In genomic region chr3:4748701-4749378, GRCh38 we compare ENCODE assay signal across 1 cellular context.
A peak's percentile ranks its signal among the peaks of the same experiment; 100 is the strongest.
TF ChIP-seq lines count a peak whose summit lies in the region.

No MANE protein-coding gene starts in this region.

TF ChIP-seq in HepG2, 621 proteins besides CTCF, POLR2A, EP300 and RAD21 (continued from another document and continues in another):
- TF ChIP-seq ZNF546 (CRISPR knock-in tag; conservative IDR thresholded peaks at IDR 0.05): no peak
- TF ChIP-seq CEBPG (CRISPR knock-in tag; IDR thresholded peaks at IDR 0.05): peak; percentile 67
- no peak for TF ChIP-seq ZNF225 (CRISPR knock-in tag; IDR thresholded peaks at IDR 0.05)
- no peak for TF ChIP-seq HHEX (CRISPR knock-in tag; IDR thresholded peaks at IDR 0.05)
- no peak for TF ChIP-seq SP1 (IDR thresholded peaks at IDR 0.05)
- no peak for TF ChIP-seq SP1 (CRISPR knock-in tag; IDR thresholded peaks at IDR 0.05)
- TF ChIP-seq ETV6 (CRISPR knock-in tag; conservative IDR thresholded peaks at IDR 0.05): no peak
- TF ChIP-seq HNF4A (CRISPR knock-in tag; IDR thresholded peaks at IDR 0.05): peak; percentile 83
- TF ChIP-seq RAD51 (IDR thresholded peaks at IDR 0.05; ENCODE audit: borderline replicate concordance): peak; percentile 80; the same call in 1 of the 2 replicates
- 0 out of 2 replicates have a peak, but pooled peaks have one; percentile 27 for TF ChIP-seq ZNF598 (CRISPR knock-in tag; IDR thresholded peaks at IDR 0.05; ENCODE audit: borderline replicate concordance)
- no peak for TF ChIP-seq ZNF331 (CRISPR knock-in tag; IDR thresholded peaks at IDR 0.05)
- TF ChIP-seq ZNF503 (CRISPR knock-in tag; IDR thresholded peaks at IDR 0.05): no peak
- no peak for TF ChIP-seq FOXM1 (CRISPR knock-in tag; IDR thresholded peaks at IDR 0.05)
- TF ChIP-seq DMAP1 (CRISPR knock-in tag; IDR thresholded peaks at IDR 0.05): no peak
- TF ChIP-seq FOXP1 (IDR thresholded peaks at IDR 0.05): no peak
- TF ChIP-seq FOXP1 (CRISPR knock-in tag; IDR thresholded peaks at IDR 0.05): peak; percentile 29; the same call in 1 of the 2 replicates
- TF ChIP-seq POLR2G (IDR thresholded peaks at IDR 0.05; ENCODE audit: low read depth, low read length): no peak
- TF ChIP-seq MTF2 (CRISPR knock-in tag; IDR thresholded peaks at IDR 0.05; ENCODE audit: borderline replicate concordance): no peak
- TF ChIP-seq ZBTB8A (CRISPR knock-in tag; IDR thresholded peaks at IDR 0.05; ENCODE audit: borderline replicate concordance, low read depth): no peak
- TF ChIP-seq ZNF781 (CRISPR knock-in tag; IDR thresholded peaks at IDR 0.05; ENCODE audit: borderline replicate concordance, not compliant biosample characterization): no peak
- no peak for TF ChIP-seq ZNF672 (CRISPR knock-in tag; IDR thresholded peaks at IDR 0.05)
- TF ChIP-seq, protein P1, sequence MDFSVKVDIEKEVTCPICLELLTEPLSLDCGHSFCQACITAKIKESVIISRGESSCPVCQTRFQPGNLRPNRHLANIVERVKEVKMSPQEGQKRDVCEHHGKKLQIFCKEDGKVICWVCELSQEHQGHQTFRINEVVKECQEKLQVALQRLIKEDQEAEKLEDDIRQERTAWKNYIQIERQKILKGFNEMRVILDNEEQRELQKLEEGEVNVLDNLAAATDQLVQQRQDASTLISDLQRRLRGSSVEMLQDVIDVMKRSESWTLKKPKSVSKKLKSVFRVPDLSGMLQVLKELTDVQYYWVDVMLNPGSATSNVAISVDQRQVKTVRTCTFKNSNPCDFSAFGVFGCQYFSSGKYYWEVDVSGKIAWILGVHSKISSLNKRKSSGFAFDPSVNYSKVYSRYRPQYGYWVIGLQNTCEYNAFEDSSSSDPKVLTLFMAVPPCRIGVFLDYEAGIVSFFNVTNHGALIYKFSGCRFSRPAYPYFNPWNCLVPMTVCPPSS (IDR thresholded peaks at IDR 0.05): no peak
- no peak for TF ChIP-seq CHD4 (IDR thresholded peaks at IDR 0.05; ENCODE audit: borderline replicate concordance, low read length)
- TF ChIP-seq CSRNP1 (CRISPR knock-in tag; IDR thresholded peaks at IDR 0.05): no peak
- no peak for TF ChIP-seq SNAI1 (CRISPR knock-in tag; IDR thresholded peaks at IDR 0.05; ENCODE audit: borderline replicate concordance)
- peak; percentile 98 for TF ChIP-seq ZBTB38 (CRISPR knock-in tag; IDR thresholded peaks at IDR 0.05)
- TF ChIP-seq ZNF709 (CRISPR knock-in tag; IDR thresholded peaks at IDR 0.05): no peak
- no peak for TF ChIP-seq ZNF276 (CRISPR knock-in tag; IDR thresholded peaks at IDR 0.05; ENCODE audit: low read depth)
- TF ChIP-seq ZNF264 (CRISPR knock-in tag; IDR thresholded peaks at IDR 0.05): 0 out of 2 replicates have a peak, but pooled peaks have one; percentile 24
- no peak for TF ChIP-seq JARID2 (CRISPR knock-in tag; IDR thresholded peaks at IDR 0.05; ENCODE audit: insufficient replicate concordance)
- no peak for TF ChIP-seq PAWR (CRISPR knock-in tag; IDR thresholded peaks at IDR 0.05; ENCODE audit: borderline replicate concordance)
- no peak for TF ChIP-seq PCBP1 (IDR thresholded peaks at IDR 0.05; ENCODE audit: borderline replicate concordance, low read depth, low read length)
- TF ChIP-seq HNRNPUL1 (IDR thresholded peaks at IDR 0.05; ENCODE audit: low read depth, low read length): no peak
- no peak for TF ChIP-seq AKNA (CRISPR knock-in tag; IDR thresholded peaks at IDR 0.05; ENCODE audit: borderline replicate concordance)
- no peak for TF ChIP-seq NONO (IDR thresholded peaks at IDR 0.05)
- TF ChIP-seq NONO (CRISPR knock-in tag; conservative IDR thresholded peaks at IDR 0.05): no peak
- no peak for TF ChIP-seq ZNF572 (CRISPR knock-in tag; IDR thresholded peaks at IDR 0.05)
- TF ChIP-seq, protein P2, sequence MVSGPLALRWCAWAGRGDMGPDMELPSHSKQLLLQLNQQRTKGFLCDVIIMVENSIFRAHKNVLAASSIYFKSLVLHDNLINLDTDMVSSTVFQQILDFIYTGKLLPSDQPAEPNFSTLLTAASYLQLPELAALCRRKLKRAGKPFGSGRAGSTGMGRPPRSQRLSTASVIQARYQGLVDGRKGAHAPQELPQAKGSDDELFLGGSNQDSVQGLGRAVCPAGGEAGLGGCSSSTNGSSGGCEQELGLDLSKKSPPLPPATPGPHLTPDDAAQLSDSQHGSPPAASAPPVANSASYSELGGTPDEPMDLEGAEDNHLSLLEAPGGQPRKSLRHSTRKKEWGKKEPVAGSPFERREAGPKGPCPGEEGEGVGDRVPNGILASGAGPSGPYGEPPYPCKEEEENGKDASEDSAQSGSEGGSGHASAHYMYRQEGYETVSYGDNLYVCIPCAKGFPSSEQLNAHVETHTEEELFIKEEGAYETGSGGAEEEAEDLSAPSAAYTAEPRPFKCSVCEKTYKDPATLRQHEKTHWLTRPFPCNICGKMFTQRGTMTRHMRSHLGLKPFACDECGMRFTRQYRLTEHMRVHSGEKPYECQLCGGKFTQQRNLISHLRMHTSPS (CRISPR knock-in tag; IDR thresholded peaks at IDR 0.05; ENCODE audit: low read depth): no peak
- TF ChIP-seq ZNF557 (CRISPR knock-in tag; IDR thresholded peaks at IDR 0.05): no peak
- no peak for TF ChIP-seq ZFP62 (CRISPR knock-in tag; IDR thresholded peaks at IDR 0.05)
- TF ChIP-seq, protein P3, sequence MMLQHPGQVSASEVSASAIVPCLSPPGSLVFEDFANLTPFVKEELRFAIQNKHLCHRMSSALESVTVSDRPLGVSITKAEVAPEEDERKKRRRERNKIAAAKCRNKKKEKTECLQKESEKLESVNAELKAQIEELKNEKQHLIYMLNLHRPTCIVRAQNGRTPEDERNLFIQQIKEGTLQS (CRISPR knock-in tag; IDR thresholded peaks at IDR 0.05): no peak
- TF ChIP-seq, protein P4, sequence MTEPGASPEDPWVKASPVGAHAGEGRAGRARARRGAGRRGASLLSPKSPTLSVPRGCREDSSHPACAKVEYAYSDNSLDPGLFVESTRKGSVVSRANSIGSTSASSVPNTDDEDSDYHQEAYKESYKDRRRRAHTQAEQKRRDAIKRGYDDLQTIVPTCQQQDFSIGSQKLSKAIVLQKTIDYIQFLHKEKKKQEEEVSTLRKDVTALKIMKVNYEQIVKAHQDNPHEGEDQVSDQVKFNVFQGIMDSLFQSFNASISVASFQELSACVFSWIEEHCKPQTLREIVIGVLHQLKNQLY (CRISPR knock-in tag; IDR thresholded peaks at IDR 0.05): no peak
- no peak for TF ChIP-seq ZNF143 (CRISPR knock-in tag; IDR thresholded peaks at IDR 0.05)
- TF ChIP-seq, protein P5, sequence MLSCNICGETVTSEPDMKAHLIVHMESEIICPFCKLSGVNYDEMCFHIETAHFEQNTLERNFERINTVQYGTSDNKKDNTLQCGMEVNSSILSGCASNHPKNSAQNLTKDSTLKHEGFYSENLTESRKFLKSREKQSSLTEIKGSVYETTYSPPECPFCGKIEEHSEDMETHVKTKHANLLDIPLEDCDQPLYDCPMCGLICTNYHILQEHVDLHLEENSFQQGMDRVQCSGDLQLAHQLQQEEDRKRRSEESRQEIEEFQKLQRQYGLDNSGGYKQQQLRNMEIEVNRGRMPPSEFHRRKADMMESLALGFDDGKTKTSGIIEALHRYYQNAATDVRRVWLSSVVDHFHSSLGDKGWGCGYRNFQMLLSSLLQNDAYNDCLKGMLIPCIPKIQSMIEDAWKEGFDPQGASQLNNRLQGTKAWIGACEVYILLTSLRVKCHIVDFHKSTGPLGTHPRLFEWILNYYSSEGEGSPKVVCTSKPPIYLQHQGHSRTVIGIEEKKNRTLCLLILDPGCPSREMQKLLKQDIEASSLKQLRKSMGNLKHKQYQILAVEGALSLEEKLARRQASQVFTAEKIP (CRISPR knock-in tag; IDR thresholded peaks at IDR 0.05; ENCODE audit: borderline replicate concordance): no peak
- TF ChIP-seq HES4 (CRISPR knock-in tag; IDR thresholded peaks at IDR 0.05; ENCODE audit: borderline replicate concordance): no peak
- no peak for TF ChIP-seq ZNF383 (CRISPR knock-in tag; IDR thresholded peaks at IDR 0.05; ENCODE audit: borderline replicate concordance)
- 0 out of 2 replicates have a peak, but pooled peaks have one; percentile 37 for TF ChIP-seq THAP11 (CRISPR knock-in tag; IDR thresholded peaks at IDR 0.05)
- no peak for TF ChIP-seq MIER3 (CRISPR knock-in tag; IDR thresholded peaks at IDR 0.05; ENCODE audit: borderline replicate concordance)
- TF ChIP-seq EED (CRISPR knock-in tag; IDR thresholded peaks at IDR 0.05): no peak
